Comparison of ENCODE assay signal across 12 cellular contexts in the genomic region with DNA sequence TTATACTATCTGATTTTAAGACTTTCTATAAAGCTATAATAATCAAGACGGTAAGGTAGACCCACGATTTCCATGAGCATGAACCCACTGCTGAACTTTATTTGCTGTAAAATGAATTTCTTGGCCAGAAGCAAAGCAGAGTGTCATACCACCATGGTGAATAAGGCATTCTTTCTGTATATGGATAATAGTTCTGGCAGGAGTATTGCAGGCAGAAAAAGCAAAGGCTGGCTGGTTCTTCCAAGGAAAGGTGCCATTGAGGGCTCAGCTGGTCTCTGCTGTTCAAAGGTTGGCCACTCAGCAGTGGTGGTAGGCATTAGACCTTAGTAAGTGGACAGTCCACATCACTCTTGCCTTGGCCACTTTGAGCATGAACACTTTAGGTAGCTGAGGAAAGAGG.
"Had no signal": no experiment of that assay in that cellular context is flagged by ENCODE, and none has a peak within 500 bp of the region (broad histone marks: within the 10 kb centered on the region; RNA-seq: fewer than 3 reads in every experiment).

No MANE protein-coding gene starts in this region.

- H3K27ac Mint-ChIP-seq: activated naive CD4-positive, alpha-beta T cell treated with anti-CD3 and anti-CD28 coated beads, Interleukin-2, amount 50 U/mL, for 72 hours; naive B cell; T-helper 2 cell treated with Interferon-gamma antibody and Interleukin-4, amounts not matched to agents 5 μg/mL and 100 μg/mL, for 36 hours had no signal

- H3K4me3 ChIP-seq: skin epidermis, stomach, uterus had no signal

- ATAC-seq: activated CD4-positive, CD25-positive, alpha-beta regulatory T cell treated with anti-CD3 and anti-CD28 coated beads, Interleukin-2, amount 50 U/mL, for 24 hours; activated naive CD4-positive, alpha-beta T cell treated with anti-CD3 and anti-CD28 coated beads, Interleukin-2, amount 50 U/mL, for 72 hours; esophagus mucosa; left cardiac atrium had no signal

- H3K27me3 ChIP-seq: stomach, uterus had no signal

- H3K4me1 Mint-ChIP-seq: naive B cell had no signal

- H3K9me3 ChIP-seq: uterus had no signal

- H3K4me3 Mint-ChIP-seq: naive B cell; T-helper 2 cell treated with Interferon-gamma antibody and Interleukin-4, amounts not matched to agents 5 μg/mL and 100 μg/mL, for 36 hours had no signal

- H3K4me1 ChIP-seq: stomach, uterus had no signal

- H3K36me3 ChIP-seq: stomach, uterus had no signal

- DNase-seq: amygdala; left cardiac atrium; naive B cell; retina; stimulated activated CD4-positive, alpha-beta T cell treated with anti-CD3 and anti-CD28 coated beads, Interleukin-4, amount 100 ng/mL, for 4 hours; stomach; uterus had no signal

- H3K27ac ChIP-seq: skin epidermis, stomach, uterus had no signal
